Comparison of ENCODE assay signal across 23 cellular contexts in the genomic region with DNA sequence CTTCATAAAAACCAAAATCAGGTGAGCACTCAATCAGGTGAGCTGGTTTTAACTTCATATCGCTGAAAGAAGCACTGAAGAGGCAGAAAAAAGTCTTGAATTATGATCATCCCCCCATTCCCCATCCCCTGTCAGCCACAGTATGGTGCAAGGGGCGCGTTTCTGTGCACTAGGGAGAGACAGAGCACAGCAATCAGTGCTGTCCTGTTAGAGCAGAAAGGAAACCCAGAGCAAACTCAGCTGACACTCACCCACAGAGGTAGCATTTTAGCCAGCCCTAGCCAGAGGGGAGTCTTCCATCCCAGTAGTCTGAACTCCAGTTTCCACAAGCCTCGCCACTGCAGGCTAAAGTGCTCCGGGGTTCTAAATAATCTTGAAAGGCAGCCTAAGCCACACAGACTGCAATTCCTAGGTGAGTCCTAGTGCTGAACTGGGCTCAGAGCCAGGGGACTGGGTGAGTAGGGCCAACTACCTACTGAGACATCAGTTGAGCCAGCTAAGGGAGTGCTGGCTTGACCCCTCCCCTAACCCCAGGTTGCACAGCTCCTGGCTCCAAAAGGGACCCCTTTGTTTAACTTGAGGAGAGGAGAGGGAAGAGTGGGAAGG.
DNase-seq lines count a peak whose midpoint lies in the region; ATAC-seq, FAIRE-seq and TF ChIP-seq lines count a peak whose summit lies in the region.
"Had no signal": no experiment of that assay in that cellular context is flagged by ENCODE, and none has a peak within 500 bp of the region (broad histone marks: within the 10 kb centered on the region; RNA-seq: fewer than 3 reads in every experiment).

No MANE protein-coding gene starts in this region.

- H3K4me1 ChIP-seq in HepG2 (ENCODE audit: insufficient read depth, low read length) (no peaks in the 10 kb centered on the region), GM23338 (ENCODE audit: insufficient read depth) (no peaks in the 10 kb centered on the region)

- no peak overlapping the region for H3K27ac Mint-ChIP-seq in central memory CD8-positive, alpha-beta T cell (ENCODE audit: low read depth)
- no peak overlapping the region for H3K27ac Mint-ChIP-seq in GM23338
- H3K27ac Mint-ChIP-seq: stimulated activated naive CD8-positive, alpha-beta T cell treated with anti-CD3 and anti-CD28 coated beads, Interleukin-15, Interleukin-2, amounts not matched to agents 100 ng/mL and 50 ng/mL, for 24 hours had no signal

- H3K4me3 Mint-ChIP-seq in central memory CD8-positive, alpha-beta T cell, result no peak overlapping the region
- no peak overlapping the region for H3K4me3 Mint-ChIP-seq in GM23338
- H3K4me3 Mint-ChIP-seq: stimulated activated naive CD8-positive, alpha-beta T cell treated with anti-CD3 and anti-CD28 coated beads, Interleukin-15, Interleukin-2, amounts not matched to agents 100 ng/mL and 50 ng/mL, for 24 hours had no signal

- no peaks in the 10 kb centered on the region for H3F3A ChIP-seq in GM23338 (replicated peaks; ENCODE audit: low read depth)

- TF ChIP-seq EP300 in HepG2 (IDR thresholded peaks at IDR 0.05; ENCODE audit: low read depth in 2 of 2, low read length in 2 of 2) (no peak), HepG2 (CRISPR knock-in tag; IDR thresholded peaks at IDR 0.05; ENCODE audit: borderline replicate concordance) (no peak)

- CTCF ChIA-PET in HepG2 (lab: Yijun Ruan, JAX; ENCODE audit: low intra/inter-chr PET ratio, low total read pairs), result no interaction called here

- H3K36me3 ChIP-seq in HepG2 (replicated peaks in 1 of 2; ENCODE audit: control insufficient read depth in 1 of 2, insufficient read depth in 2 of 2, low read length in 2 of 2) (no peaks in the 10 kb centered on the region), GM23338 (ENCODE audit: insufficient read depth) (no peaks in the 10 kb centered on the region)
- H3K36me3 ChIP-seq: neutrophil, thyroid gland, WERI-Rb-1 had no signal

- no peak for FAIRE-seq in HepG2 (lab: Jason Lieb, UNC)
- FAIRE-seq: K562 had no signal

- no peaks in the 10 kb centered on the region for H3K9me3 ChIP-seq in HepG2 (ENCODE audit: low read length)
- H3K9me3 ChIP-seq: neutrophil, thyroid gland had no signal

- DNase-seq in DMS 273 (lab: John Stamatoyannopoulos, UW; ENCODE audit: unreplicated experiment), result peak; percentile 3
- DNase-seq in DMS 273 treated with DMSO at 0.1 percent for 48 hours (lab: John Stamatoyannopoulos, UW), result no peak
- peak; percentile 4 for DNase-seq in HT1080 (ENCODE audit: low read depth)
- no peak for DNase-seq in central memory CD8-positive, alpha-beta T cell (ENCODE audit: low spot score in 2 of 2)
- DNase-seq in HepG2 (ENCODE audit: low spot score), result no peak
- DNase-seq in KBM-7, result no peak
- no peak for DNase-seq in GM23338 (ENCODE audit: low spot score)
- DNase-seq: activated naive CD4-positive, alpha-beta T cell treated with Interleukin-2 at 50 U/mL for 16 hours; MM.1S; NCI-H1417; NCI-H82; SHP77; SW 1271; T1000; thyroid gland; WERI-Rb-1 had no signal

- POLR2A ChIA-PET in HepG2 (lab: Yijun Ruan, JAX), result no interaction called here

- no peak for TF ChIP-seq POLR2A in HepG2 (IDR thresholded peaks at IDR 0.05; ENCODE audit: insufficient read depth in 1 of 2, low read depth in 2 of 2, low read length in 2 of 2)

- H3K27me3 Mint-ChIP-seq in central memory CD8-positive, alpha-beta T cell, result no peaks in the 10 kb centered on the region
- no peaks in the 10 kb centered on the region for H3K27me3 Mint-ChIP-seq in GM23338 (ENCODE audit: insufficient read depth, low read depth, poor library complexity)

- no peak overlapping the region for H3K4me2 ChIP-seq in HepG2 (ENCODE audit: low read depth, low read length)
- H3K4me2 ChIP-seq in GM23338, result no peak overlapping the region

- BruUV-seq in HepG2 (replicated peaks; lab: Mats Ljungman, UMichigan), result no TSS peak

- 63% methylated on average over 5 of the region's 5 CpGs for WGBS in HepG2 (ENCODE audit: low lambda C conversion rate)

- intact Hi-C loops in HepG2 (cut with micrococcal nuclease; ENCODE audit: unreplicated experiment), result no loop called here

- H3K9me2 ChIP-seq in GM23338 (ENCODE audit: insufficient read depth), result no peaks in the 10 kb centered on the region

- no peak for TF ChIP-seq RAD21 in HepG2 (CRISPR knock-in tag; IDR thresholded peaks at IDR 0.05)

- no peak overlapping the region for H3K27ac ChIP-seq in HepG2 (ENCODE audit: extremely low read length, insufficient read depth, low read length)
- H3K27ac ChIP-seq in GM23338 (ENCODE audit: low read depth), result no peak overlapping the region
- H3K27ac ChIP-seq: 22Rv1, C4-2B, neutrophil, thyroid gland, WERI-Rb-1 had no signal

- no peaks in the 10 kb centered on the region for H3K4me1 Mint-ChIP-seq in central memory CD8-positive, alpha-beta T cell
- H3K4me1 Mint-ChIP-seq in GM23338, result no peaks in the 10 kb centered on the region

- no peaks in the 10 kb centered on the region for H4K20me1 ChIP-seq in HepG2 (ENCODE audit: insufficient read depth, low read length)
- no peaks in the 10 kb centered on the region for H4K20me1 ChIP-seq in GM23338 (replicated peaks; ENCODE audit: insufficient read depth)

- in situ Hi-C loops in HepG2 (cut with HindIII; ENCODE audit: extremely low pct_ligation_motif_present, low pct_unique_long_range_greater_than_20kb), result no loop called here
- in situ Hi-C loops in KBM-7 (cut with MboI; ENCODE audit: low pct_unique_long_range_greater_than_20kb, low sequenced_read_pairs), result no loop called here

- no peak for TF ChIP-seq CTCF in HepG2 (CRISPR knock-in tag; IDR thresholded peaks at IDR 0.05)
- 0 out of 4 replicates have a peak, but pooled peaks of 1 of the 2 experiments have one; percentile 2 for TF ChIP-seq CTCF in GM23338 (conservative IDR thresholded peaks at IDR 0.05; ENCODE audit: low read depth in 2 of 2)

- H3K36me3 Mint-ChIP-seq in central memory CD8-positive, alpha-beta T cell (ENCODE audit: insufficient read depth), result no peaks in the 10 kb centered on the region
- H3K36me3 Mint-ChIP-seq in GM23338 (ENCODE audit: low read depth), result no peaks in the 10 kb centered on the region

- H3K9me3 Mint-ChIP-seq in central memory CD8-positive, alpha-beta T cell, result no peaks in the 10 kb centered on the region
- no peaks in the 10 kb centered on the region; the same call in 2 of the 3 replicates for H3K9me3 Mint-ChIP-seq in GM23338
- H3K9me3 Mint-ChIP-seq: stimulated activated naive CD8-positive, alpha-beta T cell treated with anti-CD3 and anti-CD28 coated beads, Interleukin-15, Interleukin-2, amounts not matched to agents 100 ng/mL and 50 ng/mL, for 24 hours had no signal

- H2AFZ ChIP-seq in HepG2 (ENCODE audit: low read length), result no peak overlapping the region
- no peak overlapping the region for H2AFZ ChIP-seq in GM23338

- H3K4me3 ChIP-seq in HepG2 (replicated peaks in 1 of 3; ENCODE audit: insufficient read depth in 1 of 3, low read depth in 2 of 3, low read length in 3 of 3) (no peak overlapping the region), GM23338 (no peak overlapping the region)
- H3K4me3 ChIP-seq: K562, thyroid gland had no signal

- H3K9ac ChIP-seq in HepG2 (ENCODE audit: insufficient read depth, low read depth, low read length), result no peak overlapping the region

- peak; percentile 32 for ATAC-seq in central memory CD8-positive, alpha-beta T cell (replicated peaks; ENCODE audit: extremely low read depth, poor library complexity, severe bottlenecking)
- ATAC-seq in HepG2 (peak; percentile 53; the same call in 2 of the 3 replicates), HG03457 (IDR thresholded peaks at IDR 0.05; ENCODE audit: unreplicated experiment) (no peak), GM23338 (no peak)
- ATAC-seq: K562, sciatic nerve had no signal

- H3K27me3 ChIP-seq in HepG2 (ENCODE audit: control insufficient read depth in 1 of 2, insufficient read depth in 2 of 2, low read length in 2 of 2) (no peaks in the 10 kb centered on the region), GM23338 (ENCODE audit: insufficient read depth) (no peaks in the 10 kb centered on the region)
- H3K27me3 ChIP-seq: neutrophil, thyroid gland had no signal

- no peaks in the 10 kb centered on the region for H3K79me2 ChIP-seq in HepG2 (ENCODE audit: insufficient read depth, low read length)
- H3K79me2 ChIP-seq in GM23338 (replicated peaks; ENCODE audit: insufficient read depth), result no peaks in the 10 kb centered on the region

TF ChIP-seq in GM23338, 12 proteins besides CTCF, POLR2A, EP300 and RAD21:
- TF ChIP-seq POLR2AphosphoS5 (IDR thresholded peaks at IDR 0.05; ENCODE audit: low read depth), result no peak

Comparison
In these comparisons a context has a peak if more than half of its experiments do, and no peak if none do; other contexts are left out.
1. DNase-seq: peak in DMS 273 (single experiment) and HT1080 (single experiment); none in DMS 273 treated with DMSO at 0.1 percent for 48 hours (single experiment), central memory CD8-positive, alpha-beta T cell (0 of 2), HepG2 (single experiment), KBM-7 (single experiment) and GM23338 (single experiment).
2. ATAC-seq: peak in central memory CD8-positive, alpha-beta T cell (single experiment) and HepG2 (single experiment); none in HG03457 (single experiment) and GM23338 (single experiment).